8 cellular contexts compared by ENCODE assay signal in genomic region chr4:26319467-26320158, GRCh38. TPM values are rescaled to one million over a fixed set of nuclear protein-coding genes. Genes with fewer than 3 reads are reported as not detected.
DNase-seq lines count a peak whose midpoint lies in the region; ATAC-seq and FAIRE-seq lines count a peak whose summit lies in the region.

No MANE protein-coding gene starts in this region.

- H3K79me2 ChIP-seq in GM23248 (ENCODE audit: insufficient read depth) (peaks cover 34% of the 10 kb centered on the region), Karpas-422 (ENCODE audit: low read length) (peaks cover 25% of the 10 kb centered on the region)

- FAIRE-seq in RCC 7860 (lab: Jason Lieb, UNC), result peak; percentile 75

- H3K27ac Mint-ChIP-seq in naive B cell, result peak overlapping the region; percentile 97 to 99 (median 98)
- peak overlapping the region; percentile 99 for H3K27ac Mint-ChIP-seq in stimulated activated effector memory CD8-positive, alpha-beta T cell treated with anti-CD3 and anti-CD28 coated beads, Interleukin-12 subunit alpha, Interleukin-12 subunit beta, amount 100 ng/mL, for 72 hours

- peak; percentile 100 for DNase-seq in EH (ENCODE audit: low read depth)
- DNase-seq in GM23248, result peak; percentile 99
- DNase-seq in Karpas-422, result peak; percentile 98
- DNase-seq in RCC 7860 (ENCODE audit: low spot score), result peak; percentile 98
- DNase-seq in activated T-helper 1 cell treated with anti-CD3 and anti-CD28 coated beads, Interleukin-2, amount 50 U/mL, for 16 hours (ENCODE audit: low read depth in 1 of 2, low spot score in 1 of 2), result peak; percentile 93
- DNase-seq in fibroblast of gingiva (ENCODE audit: low read depth), result peak; percentile 99
- DNase-seq in naive B cell, result peak; percentile 90
- DNase-seq in stimulated activated effector memory CD8-positive, alpha-beta T cell treated with anti-CD3 and anti-CD28 coated beads, Interleukin-12 subunit alpha, Interleukin-12 subunit beta, amount 100 ng/mL, for 72 hours (ENCODE audit: low spot score in 2 of 2), result peak; percentile 95 to 99

- H4K20me1 ChIP-seq in GM23248 (ENCODE audit: insufficient read depth) (no peaks in the 10 kb centered on the region), Karpas-422 (ENCODE audit: insufficient read depth, low read depth, low read length) (peaks cover 27% of the 10 kb centered on the region)

- H3K36me3 ChIP-seq in GM23248 (ENCODE audit: low read depth) (no peaks in the 10 kb centered on the region), Karpas-422 (ENCODE audit: insufficient read depth, low read length) (no peaks in the 10 kb centered on the region)

- peaks cover 20 to 30% (median 28%) of the 10 kb centered on the region in 3 donors for H3K4me1 Mint-ChIP-seq in naive B cell
- H3K4me1 Mint-ChIP-seq in stimulated activated effector memory CD8-positive, alpha-beta T cell treated with anti-CD3 and anti-CD28 coated beads, Interleukin-12 subunit alpha, Interleukin-12 subunit beta, amount 100 ng/mL, for 72 hours, result peaks cover 41% of the 10 kb centered on the region

- H3K4me2 ChIP-seq in GM23248 (ENCODE audit: unreplicated experiment) (peak overlapping the region; percentile 100), Karpas-422 (ENCODE audit: low read depth, low read length, poor library complexity, severe bottlenecking) (peak overlapping the region; percentile 72)

- no peaks in the 10 kb centered on the region for H3K27me3 Mint-ChIP-seq in naive B cell

- H3K27me3 ChIP-seq in GM23248 (replicated peaks; ENCODE audit: insufficient read depth) (no peaks in the 10 kb centered on the region), Karpas-422 (ENCODE audit: low read length) (no peaks in the 10 kb centered on the region)

- H3K4me3 Mint-ChIP-seq in naive B cell, result peak overlapping the region; percentile 91 to 99 (median 98)
- H3K4me3 Mint-ChIP-seq in stimulated activated effector memory CD8-positive, alpha-beta T cell treated with anti-CD3 and anti-CD28 coated beads, Interleukin-12 subunit alpha, Interleukin-12 subunit beta, amount 100 ng/mL, for 72 hours, result peak overlapping the region; percentile 93

- H2AFZ ChIP-seq in GM23248 (peak overlapping the region; percentile 92), Karpas-422 (ENCODE audit: low read length) (peak overlapping the region; percentile 94; the same call in 1 of the 2 replicates)

- H3K27ac ChIP-seq in GM23248 (peak overlapping the region; percentile 99), Karpas-422 (ENCODE audit: low read length) (peak overlapping the region; percentile 49)

- no peaks in the 10 kb centered on the region for H3K9me3 ChIP-seq in GM23248 (ENCODE audit: low read depth)
- H3K9me3 ChIP-seq in Karpas-422 (ENCODE audit: low read length), result no peaks in the 10 kb centered on the region

- no peaks in the 10 kb centered on the region for H3K9me2 ChIP-seq in GM23248 (ENCODE audit: insufficient read depth)
- H3K9me2 ChIP-seq in Karpas-422 (replicated peaks; ENCODE audit: insufficient read depth, low read length), result no peaks in the 10 kb centered on the region

- H3K9ac ChIP-seq in GM23248 (peak overlapping the region; percentile 97), Karpas-422 (ENCODE audit: low read length) (peak overlapping the region; percentile 77)

- peaks cover 5 to 15% (median 10%) of the 10 kb centered on the region in 7 donors for H3K9me3 Mint-ChIP-seq in naive B cell
- peaks cover 16% of the 10 kb centered on the region for H3K9me3 Mint-ChIP-seq in stimulated activated effector memory CD8-positive, alpha-beta T cell treated with anti-CD3 and anti-CD28 coated beads, Interleukin-12 subunit alpha, Interleukin-12 subunit beta, amount 100 ng/mL, for 72 hours

- peak; percentile 73 to 74 for ATAC-seq in naive B cell (ENCODE audit: low read depth in 2 of 2)
- peak; percentile 81 for ATAC-seq in stimulated activated effector memory CD8-positive, alpha-beta T cell treated with anti-CD3 and anti-CD28 coated beads, Interleukin-12 subunit alpha, Interleukin-12 subunit beta, amount 100 ng/mL, for 72 hours

- H3K4me3 ChIP-seq in GM23248, result peak overlapping the region; percentile 94
- H3K4me3 ChIP-seq in Karpas-422 (ENCODE audit: low read length), result peak overlapping the region; percentile 74

- H3K36me3 Mint-ChIP-seq in naive B cell, result peaks cover 0 to 7% of the 10 kb centered on the region in 2 donors
- peaks cover 67% of the 10 kb centered on the region for H3K36me3 Mint-ChIP-seq in stimulated activated effector memory CD8-positive, alpha-beta T cell treated with anti-CD3 and anti-CD28 coated beads, Interleukin-12 subunit alpha, Interleukin-12 subunit beta, amount 100 ng/mL, for 72 hours

- in situ Hi-C loops in GM23248 (cut with MboI), result loop anchor here (10.0 kb wide), 1 partner anchor 235 kb away; no protein-coding TSS in a partner anchor

- H3K4me1 ChIP-seq in GM23248 (ENCODE audit: insufficient read depth) (peaks cover 24% of the 10 kb centered on the region), Karpas-422 (ENCODE audit: low read length) (peaks cover 25% of the 10 kb centered on the region)

- 0 to 1% methylated on average over 51 to 55 of the region's 60 CpGs for WGBS in GM23248 (ENCODE audit: low coverage in 1 of 2, low lambda C conversion rate in 2 of 2, missing lambda C conversion rate in 2 of 2), 2 experiments

- peaks cover 14% of the 10 kb centered on the region; the same call in 1 of the 2 replicates for H3F3A ChIP-seq in GM23248 (ENCODE audit: insufficient read depth)

RNA-seq across cellular contexts. Expression of gene RBPJ, which starts 1.2 kb away (rescaled TPM):
- 70.7 and 75.8 TPM in 2 replicates for total RNA-seq in GM23248 (2014; rRNA removed; shearing (Covaris generic))
- 85.1 and 85.4 TPM in 2 replicates for polyA plus RNA-seq in GM23248 (2016; fragmentation: Nextera tagmentation; extraction: Ambion mirVana)
- 23.8 and 36.8 TPM in 2 replicates for total RNA-seq in Karpas-422 (2014; rRNA removed; shearing (Covaris generic); ENCODE audit: low replicate concordance)
- 10 to 100 TPM; 35.7 to 82.1 (median 49.6) TPM for polyA plus RNA-seq in naive B cell (ENCODE audit: low read depth in 6 of 6)

Comparison
In these comparisons a context has a peak if more than half of its experiments do, and no peak if none do; other contexts are left out.
1. Peak in every context shown above with its lines: DNase-seq, ATAC-seq, H3K4me3 ChIP-seq and H3K27ac ChIP-seq.